Comparison of ENCODE assay signal across 8 cellular contexts in the genomic region with DNA sequence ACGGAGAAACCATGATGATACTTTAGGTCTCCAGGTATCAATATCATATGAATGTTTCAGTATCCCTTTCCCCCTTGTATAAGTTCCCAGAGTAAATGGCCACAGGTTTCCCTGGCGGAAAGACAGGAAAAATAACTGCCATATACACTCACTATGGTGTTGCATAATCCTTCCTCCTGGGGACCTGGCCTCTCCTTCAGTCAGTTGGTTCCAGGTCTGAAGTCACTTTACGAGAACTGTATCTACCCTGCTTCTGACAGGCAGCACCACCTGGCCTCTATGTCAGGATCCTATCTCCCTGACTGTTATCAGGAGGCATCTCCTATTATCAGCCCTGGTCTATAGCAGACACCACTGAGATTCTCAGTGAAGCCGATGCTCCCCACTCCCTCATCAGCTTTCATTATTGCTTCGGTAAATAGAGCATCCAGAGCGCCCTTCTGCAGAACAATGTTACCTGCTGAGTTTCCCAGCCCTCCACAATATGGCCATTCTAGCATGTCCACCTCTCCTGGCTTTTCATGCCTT.
"Had no signal": no experiment of that assay in that cellular context is flagged by ENCODE, and none has a peak within 500 bp of the region (broad histone marks: within the 10 kb centered on the region; RNA-seq: fewer than 3 reads in every experiment).

No MANE protein-coding gene starts in this region.

- H3K27me3 ChIP-seq: dorsolateral prefrontal cortex, neutrophil, sigmoid colon, stomach had no signal

- H3K4me3 ChIP-seq: dorsolateral prefrontal cortex, left ventricle myocardium inferior, lung, sigmoid colon, skin epidermis, stomach had no signal

- H3K27ac ChIP-seq: left ventricle myocardium inferior, neutrophil, sigmoid colon, skin epidermis, stomach had no signal

- H3K9me3 ChIP-seq: left ventricle myocardium inferior, neutrophil, sigmoid colon, stomach had no signal

- DNase-seq: cortex of kidney had no signal
